ENCODE assay signal across 8 cellular contexts in genomic region chr7:64794171-64794844, GRCh38. TPM values are rescaled to one million over a fixed set of nuclear protein-coding genes. Genes with fewer than 3 reads are reported as not detected.
A peak's percentile ranks its signal among the peaks of the same experiment; 100 is the strongest.
DNase-seq lines count a peak whose midpoint lies in the region; ATAC-seq and TF ChIP-seq lines count a peak whose summit lies in the region.

Gene ZNF138, plus strand, starts transcription at chr7:64794428. Its CDS starts 141 bp downstream, at chr7:64794569.

- no peaks in the 10 kb centered on the region for H3K9me3 ChIP-seq in mammary epithelial cell (replicated peaks; ENCODE audit: insufficient read depth, low read length)
- no peaks in the 10 kb centered on the region for H3K9me3 ChIP-seq in iPS-20b (ENCODE audit: insufficient read depth, low read depth, low read length)
- no peaks in the 10 kb centered on the region for H3K9me3 ChIP-seq in skeletal muscle tissue (ENCODE audit: control insufficient read depth in 3 of 3, low read length in 3 of 3)

- in situ Hi-C loops in mammary epithelial cell (cut with MboI; ENCODE audit: low sequenced_read_pairs in 2 of 2), result no loop called here

- 0% methylated on average over 7 of the region's 32 CpGs for WGBS in mammary epithelial cell (ENCODE audit: low coverage, missing lambda C conversion rate)

- ATAC-seq in GM18873 (IDR thresholded peaks at IDR 0.05; ENCODE audit: low FRiP score, unreplicated experiment) (peak; percentile 100), HG03135 (IDR thresholded peaks at IDR 0.05; ENCODE audit: unreplicated experiment) (peak; percentile 100)

- H3K27ac ChIP-seq in VCaP, result peak within 1 kb of the TSS; percentile 90
- H3K27ac ChIP-seq in mammary epithelial cell (ENCODE audit: insufficient read depth, low read depth, low read length), result peak within 1 kb of the TSS; percentile 67
- peak within 1 kb of the TSS; percentile 64 for H3K27ac ChIP-seq in iPS-20b (ENCODE audit: low read length)
- peak within 1 kb of the TSS; percentile 83 for H3K27ac ChIP-seq in skeletal muscle tissue (ENCODE audit: low read depth, low read length)

- no peaks in the 10 kb centered on the region for H4K20me1 ChIP-seq in mammary epithelial cell (ENCODE audit: insufficient read depth, low read length)

- H3K79me2 ChIP-seq in mammary epithelial cell (ENCODE audit: insufficient read depth, low read length), result peaks cover 35% of the 10 kb centered on the region

- CTCF ChIA-PET in AG04449 (lab: Yijun Ruan, JAX) (no interaction called here), mammary epithelial cell (lab: Charles Lee; ENCODE audit: low non-redundant PET) (no interaction called here)

- H3K27me3 ChIP-seq in mammary epithelial cell (ENCODE audit: insufficient read depth, low read length) (no peaks in the 10 kb centered on the region), iPS-20b (ENCODE audit: insufficient read depth, low read length) (no peaks in the 10 kb centered on the region), skeletal muscle tissue (ENCODE audit: control insufficient read depth in 3 of 3, insufficient read depth in 3 of 3, low read length in 3 of 3) (no peaks in the 10 kb centered on the region)

- peak; percentile 55 for DNase-seq in AG04449 (ENCODE audit: low read depth, low spot score)
- DNase-seq in NCI-H2196 (lab: John Stamatoyannopoulos, UW; ENCODE audit: unreplicated experiment), result peak; percentile 95
- peak; percentile 92 for DNase-seq in mammary epithelial cell

- peaks cover 3% of the 10 kb centered on the region for H3K4me1 ChIP-seq in mammary epithelial cell (ENCODE audit: insufficient read depth, low read length)
- no peaks in the 10 kb centered on the region for H3K4me1 ChIP-seq in iPS-20b (ENCODE audit: insufficient read depth, low read length)
- H3K4me1 ChIP-seq in skeletal muscle tissue (ENCODE audit: control insufficient read depth in 3 of 3, insufficient read depth in 3 of 3, low read length in 3 of 3), result peaks cover 6 to 13% (median 8%) of the 10 kb centered on the region in 3 donors

- BruUV-seq in mammary epithelial cell (replicated peaks; lab: Mats Ljungman, UMichigan), result no TSS peak

- peak within 1 kb of the TSS; percentile 88 for H3K4me3 ChIP-seq in AG04449 (ENCODE audit: low read depth, low read length)
- peak within 1 kb of the TSS; percentile 87 to 99 (median 92) for H3K4me3 ChIP-seq in mammary epithelial cell (replicated peaks in 1 of 3; ENCODE audit: insufficient read depth in 1 of 3, low read depth in 2 of 3, low read length in 3 of 3)
- H3K4me3 ChIP-seq in iPS-20b (ENCODE audit: low read length), result peak within 1 kb of the TSS; percentile 98
- H3K4me3 ChIP-seq in skeletal muscle tissue (ENCODE audit: low read length in 3 of 3), result peak within 1 kb of the TSS; percentile 89 to 94 (median 93)

- H3K36me3 ChIP-seq in mammary epithelial cell (ENCODE audit: insufficient read depth, low read length), result no peaks in the 10 kb centered on the region
- peaks cover 22% of the 10 kb centered on the region for H3K36me3 ChIP-seq in iPS-20b (ENCODE audit: insufficient read depth, low read depth, low read length)
- H3K36me3 ChIP-seq in skeletal muscle tissue (ENCODE audit: control insufficient read depth in 3 of 3, insufficient read depth in 3 of 3, low read length in 3 of 3), result peaks cover 0 to 3% (median 2%) of the 10 kb centered on the region in 3 donors

- intact Hi-C loops in mammary epithelial cell (cut with micrococcal nuclease), result loop anchor here (10.0 kb wide), 2 partner anchors 110 to 140 kb away; partner anchors contain the start of gene ZNF273

- H2AFZ ChIP-seq in mammary epithelial cell (ENCODE audit: low read depth, low read length), result peak within 1 kb of the TSS; percentile 100

- peak within 1 kb of the TSS; percentile 81 for H3K4me2 ChIP-seq in mammary epithelial cell (ENCODE audit: insufficient read depth, low read depth, low read length)

- dilution Hi-C loops in mammary epithelial cell (cut with HindIII; ENCODE audit: low sequenced_read_pairs), result no loop called here

- POLR2A ChIA-PET in AG04449 (lab: Yijun Ruan, JAX), result interaction anchor here (1.0 kb wide), 1 partner anchor 128 kb away, joined by 4 read pairs; the partner anchor contains the start of gene ZNF107

- H3K9ac ChIP-seq in mammary epithelial cell (ENCODE audit: insufficient read depth, low read length) (peak within 1 kb of the TSS; percentile 71), iPS-20b (ENCODE audit: low read depth, low read length) (peak within 1 kb of the TSS; percentile 92), skeletal muscle tissue (ENCODE audit: low read depth in 1 of 3, low read length in 3 of 3) (peak within 1 kb of the TSS; percentile 78 to 94 (median 90))

- TF ChIP-seq CTCF in AG04449 (IDR thresholded peaks at IDR 0.05; ENCODE audit: insufficient read depth, low read length, missing control alignments) (no peak), VCaP (conservative IDR thresholded peaks at IDR 0.05) (no peak; the same call in 1 of the 2 replicates), mammary epithelial cell (conservative IDR thresholded peaks at IDR 0.05 in 1 of 2, IDR thresholded peaks at IDR 0.05 in 1 of 2; ENCODE audit: extremely low read depth in 1 of 2, insufficient read depth in 1 of 2, low read depth in 1 of 2, low read length in 2 of 2) (no peak)

RNA-seq across cellular contexts. Expression of gene ZNF138, which starts in this region (rescaled TPM):
- total RNA-seq in mammary epithelial cell (1 to 10 TPM; 3.6 to 8.7 TPM), skeletal muscle tissue (5.7 TPM)
- 2.5 TPM for polyA plus RNA-seq in mammary epithelial cell
- polyA minus RNA-seq in mammary epithelial cell, result not detected

Comparison
In these comparisons a context has a peak if more than half of its experiments do, and no peak if none do; other contexts are left out.
1. Peak in every context shown above with its lines: DNase-seq, ATAC-seq, H3K4me3 ChIP-seq and H3K27ac ChIP-seq.